8 cellular contexts compared by ENCODE assay signal in the genomic region with DNA sequence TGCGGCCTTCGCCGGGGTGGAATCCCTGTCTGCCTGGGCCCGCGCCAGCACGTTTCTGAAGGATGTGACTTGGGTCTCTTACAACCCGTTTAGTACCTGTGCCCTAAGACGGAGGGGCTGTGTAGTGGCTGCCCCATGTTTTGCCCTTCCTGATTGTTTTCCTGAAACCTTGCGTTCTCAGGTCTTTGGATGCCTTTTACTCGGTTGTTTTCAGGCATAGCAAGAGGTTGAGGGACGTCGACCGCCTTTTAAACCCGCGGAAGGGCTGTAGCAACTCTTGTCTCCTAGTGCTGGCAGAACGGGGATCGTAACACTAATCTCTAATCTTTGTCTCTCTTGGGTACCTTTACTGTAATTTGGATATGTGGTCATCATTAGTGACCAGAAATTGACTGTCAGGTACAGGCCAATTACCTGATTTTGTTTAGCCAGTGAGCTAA. TPM values are rescaled to one million over a fixed set of nuclear protein-coding genes. Genes with fewer than 3 reads are reported as not detected.
DNase-seq lines count a peak whose midpoint lies in the region; ATAC-seq and TF ChIP-seq lines count a peak whose summit lies in the region.

No MANE protein-coding gene starts in this region.

- peaks cover 0 to 5% of the 10 kb centered on the region in 2 donors for H3K9me3 ChIP-seq in left lung
- H3K9me3 ChIP-seq in tibial nerve = no peaks in the 10 kb centered on the region

- H3K9me3 Mint-ChIP-seq in activated naive CD8-positive, alpha-beta T cell treated with anti-CD3 and anti-CD28 coated beads, Interleukin-2, amount 50 U/mL, for 24 hours = peaks cover 9% of the 10 kb centered on the region

- peaks cover 2% of the 10 kb centered on the region for H3K27me3 Mint-ChIP-seq in activated naive CD8-positive, alpha-beta T cell treated with anti-CD3 and anti-CD28 coated beads, Interleukin-2, amount 50 U/mL, for 24 hours

- peak overlapping the region; percentile 84 for H3K4me3 Mint-ChIP-seq in activated naive CD8-positive, alpha-beta T cell treated with anti-CD3 and anti-CD28 coated beads, Interleukin-2, amount 50 U/mL, for 24 hours

- H3K27ac Mint-ChIP-seq in activated naive CD8-positive, alpha-beta T cell treated with anti-CD3 and anti-CD28 coated beads, Interleukin-2, amount 50 U/mL, for 24 hours = peak overlapping the region; percentile 97

- intact Hi-C loops in left lung (cut with DNase I) = no loop called here

- peak in 2 of 3 experiments; percentile 14 to 49 for DNase-seq in stimulated activated CD4-positive, alpha-beta T cell treated with anti-CD3 and anti-CD28 coated beads, TNF-alpha, amount 100 ng/mL, for 24 hours (ENCODE audit: low read depth in 3 of 3)
- DNase-seq in stimulated activated CD4-positive, alpha-beta T cell treated with anti-CD3 and anti-CD28 coated beads, Interleukin-2, amount 100 ng/mL, for 48 hours = no peak
- no peak for DNase-seq in activated naive CD8-positive, alpha-beta T cell treated with anti-CD3 and anti-CD28 coated beads, Interleukin-2, amount 50 U/mL, for 24 hours
- DNase-seq in left lung (no peak), tibial nerve (ENCODE audit: low spot score in 2 of 2) (peak in 1 of 2 donors; percentile 31), NCI-H2107 (lab: John Stamatoyannopoulos, UW) (no peak)

- 54 to 69% methylated on average over 11 to 12 of the region's 17 CpGs for WGBS in tibial nerve, 2 donors

- no peak for TF ChIP-seq EP300 in tibial nerve (IDR thresholded peaks at IDR 0.05)

- H3K4me3 ChIP-seq in left lung = peak overlapping the region; percentile 82 to 96
- peak overlapping the region; percentile 88 to 97 (median 92) for H3K4me3 ChIP-seq in tibial nerve

- H3K4me1 ChIP-seq in left lung = peaks cover 12 to 32% of the 10 kb centered on the region in 2 donors
- peaks cover 0 to 24% (median 11%) of the 10 kb centered on the region in 4 donors for H3K4me1 ChIP-seq in tibial nerve

- H3K36me3 ChIP-seq in left lung = no peaks in the 10 kb centered on the region
- no peaks in the 10 kb centered on the region for H3K36me3 ChIP-seq in tibial nerve

- no peak for ATAC-seq in activated naive CD8-positive, alpha-beta T cell treated with anti-CD3 and anti-CD28 coated beads, Interleukin-2, amount 50 U/mL, for 24 hours
- no peak for ATAC-seq in left lung
- no peak for ATAC-seq in GM18868 (IDR thresholded peaks at IDR 0.05; ENCODE audit: unreplicated experiment)
- no peak for ATAC-seq in HG02610 (IDR thresholded peaks at IDR 0.05; ENCODE audit: unreplicated experiment)

- TF ChIP-seq CTCF in left lung (IDR thresholded peaks at IDR 0.05) = no peak
- no peak for TF ChIP-seq CTCF in tibial nerve (IDR thresholded peaks at IDR 0.05)

- peaks cover 12% of the 10 kb centered on the region for H3K36me3 Mint-ChIP-seq in activated naive CD8-positive, alpha-beta T cell treated with anti-CD3 and anti-CD28 coated beads, Interleukin-2, amount 50 U/mL, for 24 hours (ENCODE audit: low read depth)

- no peaks in the 10 kb centered on the region for H3K27me3 ChIP-seq in left lung
- H3K27me3 ChIP-seq in tibial nerve = no peaks in the 10 kb centered on the region

- peak overlapping the region; percentile 95 for H3K27ac ChIP-seq in left lung
- peak overlapping the region; percentile 77 to 94 (median 90) for H3K27ac ChIP-seq in tibial nerve

- H3K4me1 Mint-ChIP-seq in activated naive CD8-positive, alpha-beta T cell treated with anti-CD3 and anti-CD28 coated beads, Interleukin-2, amount 50 U/mL, for 24 hours = peaks cover 25% of the 10 kb centered on the region

- TF ChIP-seq POLR2A in tibial nerve (IDR thresholded peaks at IDR 0.05) = no peak

RNA-seq across cellular contexts. Expression of a gene that starts 0.7 kb away (rescaled TPM):
- 1 to 10 TPM; 4.7 to 7.4 TPM for total RNA-seq in left lung
- total RNA-seq in tibial nerve = 1 to 10 TPM; 2.5 to 3.6 (median 2.9) TPM

RNA-seq across cellular contexts. Expression of a gene that starts 39.2 kb away (rescaled TPM):
- total RNA-seq in left lung (10 to 100 TPM in 1 of 2 donors, 1 to 10 TPM in 1; 9.6 to 17.0 TPM), tibial nerve (10 to 100 TPM in 2 of 4 donors, 1 to 10 TPM in 2; 8.0 to 14.1 (median 10.5) TPM)

Comparison
In these comparisons a context has a peak if more than half of its experiments do, and no peak if none do; other contexts are left out.
1. DNase-seq: peak in stimulated activated CD4-positive, alpha-beta T cell treated with anti-CD3 and anti-CD28 coated beads, TNF-alpha, amount 100 ng/mL, for 24 hours (2 of 3); none in stimulated activated CD4-positive, alpha-beta T cell treated with anti-CD3 and anti-CD28 coated beads, Interleukin-2, amount 100 ng/mL, for 48 hours (0 of 2), activated naive CD8-positive, alpha-beta T cell treated with anti-CD3 and anti-CD28 coated beads, Interleukin-2, amount 50 U/mL, for 24 hours (single experiment), left lung (0 of 2) and NCI-H2107 (single experiment).